In the genomic region with DNA sequence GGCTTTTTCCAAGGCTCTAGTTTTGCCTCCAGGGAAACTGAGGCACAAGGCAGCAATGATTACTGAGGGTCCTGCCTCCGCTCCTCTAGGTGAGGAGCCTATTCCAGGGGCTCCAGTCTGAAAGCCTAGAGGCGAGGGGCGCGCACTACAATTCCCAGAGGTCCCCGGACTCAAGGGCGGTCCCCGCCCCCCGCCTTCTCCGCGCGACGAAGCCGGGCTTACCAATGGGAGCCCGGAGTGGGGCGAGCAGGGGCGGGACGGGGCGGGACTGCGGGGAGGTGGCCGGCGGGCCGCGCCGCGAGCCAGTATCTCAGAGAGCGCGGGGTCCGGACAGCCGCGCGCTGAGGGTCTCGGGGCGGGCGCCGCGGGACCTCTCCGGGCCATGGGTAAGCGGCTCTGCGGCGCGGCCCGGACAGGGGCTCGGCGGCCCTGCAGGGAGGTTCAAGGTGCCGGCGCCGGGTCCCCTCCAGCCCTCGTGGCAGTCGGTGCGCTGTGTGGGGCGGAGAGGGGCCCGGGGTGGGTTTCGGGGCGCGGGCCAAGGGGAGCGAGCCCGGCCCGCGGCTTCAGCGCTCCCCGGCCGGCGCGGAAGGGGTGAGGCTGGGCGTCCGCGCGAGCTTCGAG, we compare ENCODE assay signal across 8 cellular contexts. TPM values are rescaled to one million over a fixed set of nuclear protein-coding genes. Genes with fewer than 3 reads are reported as not detected.
DNase-seq lines count a peak whose midpoint lies in the region; ATAC-seq, FAIRE-seq and TF ChIP-seq lines count a peak whose summit lies in the region.

ARID5A (plus strand) TSS at position 308 of the 621 bp plus-strand sequence; CDS start at position 383, 75 bp downstream.

- intact Hi-C loops in head of caudate nucleus (cut with DNase I) (no loop called here), pancreas (cut with DNase I) (no loop called here)

- WGBS in pancreas, 2 donors: 1 to 3% methylated on average over 28 to 69 of the region's 69 CpGs
- WGBS in thymus: 1% methylated on average over 69 of the region's 69 CpGs

- H3K27ac ChIP-seq in pancreas (peak within 1 kb of the TSS; percentile 20 to 91 (median 71)), thymus (ENCODE audit: low read depth) (peak within 1 kb of the TSS; percentile 97)

- DNase-seq in GM12864 (ENCODE audit: low read depth) (no peak), NCI-H1092 (lab: John Stamatoyannopoulos, UW) (peak; percentile 69), SKM-1 treated with dmso at 0.1 percent for 144 hours (lab: John Stamatoyannopoulos, UW; ENCODE audit: unreplicated experiment) (peak; percentile 82), head of caudate nucleus (peak; percentile 84 to 97 (median 94)), pancreas (peak; percentile 89 to 96 (median 92))
- DNase-seq in activated naive CD4-positive, alpha-beta T cell treated with anti-CD3 and anti-CD28 coated beads, Interleukin-2, amount 50 U/mL, for 72 hours (ENCODE audit: low spot score in 2 of 2): peak; percentile 82 to 89

- H3K36me3 ChIP-seq in pancreas (no peaks in the 10 kb centered on the region), thymus (ENCODE audit: control insufficient read depth, insufficient read depth) (no peaks in the 10 kb centered on the region)

- H3K9me3 Mint-ChIP-seq in activated naive CD4-positive, alpha-beta T cell treated with anti-CD3 and anti-CD28 coated beads, Interleukin-2, amount 50 U/mL, for 72 hours: no peaks in the 10 kb centered on the region

- H3K9me3 ChIP-seq in pancreas (no peaks in the 10 kb centered on the region), thymus (ENCODE audit: control insufficient read depth) (no peaks in the 10 kb centered on the region)

- peaks cover 0 to 27% (median 3%) of the 10 kb centered on the region in 3 donors for H3K4me1 ChIP-seq in pancreas
- H3K4me1 ChIP-seq in thymus (ENCODE audit: control insufficient read depth, insufficient read depth, low read length): peaks cover 37% of the 10 kb centered on the region

- no peak for FAIRE-seq in pancreas (lab: Jason Lieb, UNC)

- H3K27ac Mint-ChIP-seq in activated naive CD4-positive, alpha-beta T cell treated with anti-CD3 and anti-CD28 coated beads, Interleukin-2, amount 50 U/mL, for 72 hours: peak within 1 kb of the TSS; percentile 95 to 99

- H3K4me3 ChIP-seq in GM12864 (ENCODE audit: low read depth, low read length) (peak within 1 kb of the TSS; percentile 90), pancreas (peak within 1 kb of the TSS; percentile 83 to 100 (median 97)), thymus (ENCODE audit: low read length) (peak within 1 kb of the TSS; percentile 93)

- ATAC-seq in HG02588 (IDR thresholded peaks at IDR 0.05; ENCODE audit: unreplicated experiment) (peak; percentile 56), pancreas (peak; percentile 85 to 93 (median 90))
- peak; percentile 44 to 74 for ATAC-seq in activated naive CD4-positive, alpha-beta T cell treated with anti-CD3 and anti-CD28 coated beads, Interleukin-2, amount 50 U/mL, for 72 hours

- peak; percentile 41 for TF ChIP-seq CTCF in GM12864 (IDR thresholded peaks at IDR 0.05; ENCODE audit: low read depth, low read length, missing control alignments)
- peak; percentile 20 to 67 (median 41) for TF ChIP-seq CTCF in pancreas (IDR thresholded peaks at IDR 0.05)

- H3K27me3 ChIP-seq in pancreas (no peaks in the 10 kb centered on the region), thymus (ENCODE audit: control insufficient read depth, insufficient read depth) (no peaks in the 10 kb centered on the region)

- H3K36me3 Mint-ChIP-seq in activated naive CD4-positive, alpha-beta T cell treated with anti-CD3 and anti-CD28 coated beads, Interleukin-2, amount 50 U/mL, for 72 hours: peaks cover 9 to 36% of the 10 kb centered on the region in 2 donors

RNA-seq across cellular contexts. Expression of gene ARID5A, which starts in this region (rescaled TPM):
- total RNA-seq in activated naive CD4-positive, alpha-beta T cell treated with anti-CD3 and anti-CD28 coated beads, Interleukin-2, amount 50 U/mL, for 72 hours: 100 to 1,000 TPM in 1 of 2 donors, 10 to 100 TPM in 1; 51.5 to 348 TPM
- total RNA-seq in pancreas: 10 to 100 TPM in 1 of 6 donors, 1 to 10 TPM in 5; 3.3 to 12.0 (median 4.2) TPM
- polyA plus RNA-seq in pancreas (10 to 100 TPM; 13.7 to 20.7 TPM), thymus (57.2 TPM)

Comparison
In these comparisons a context has a peak if more than half of its experiments do, and no peak if none do; other contexts are left out.
1. RNA of gene ARID5A (total RNA-seq): 51.5 to 348 TPM in activated naive CD4-positive, alpha-beta T cell treated with anti-CD3 and anti-CD28 coated beads, Interleukin-2, amount 50 U/mL, for 72 hours; 3.3 to 12.0 TPM in pancreas; every median in the first group is over 4 times any median in the second.
2. Peak in every context shown above with its lines, with median percentiles within 50 percentile points of each other: H3K4me3 ChIP-seq and ATAC-seq.